Comparison of ENCODE assay signal across 8 cellular contexts in genomic region chr1:38047603-38048146, GRCh38. TPM values are rescaled to one million over a fixed set of nuclear protein-coding genes. Genes with fewer than 3 reads are reported as not detected.
DNase-seq lines count a peak whose midpoint lies in the region; ATAC-seq, FAIRE-seq and TF ChIP-seq lines count a peak whose summit lies in the region.

No MANE protein-coding gene starts in this region.

- peak overlapping the region; percentile 88 for H3K4me2 ChIP-seq in IMR-90 (ENCODE audit: low read depth, low read length)

- no peak overlapping the region for H3K9ac ChIP-seq in IMR-90 (ENCODE audit: low read depth, low read length)

- no peak overlapping the region for H2BK15ac ChIP-seq in IMR-90 (ENCODE audit: low read depth, low read length)

- no peak overlapping the region for H2AK5ac ChIP-seq in IMR-90 (ENCODE audit: low read depth, low read length)

- ATAC-seq in IMR-90 (ENCODE audit: low read depth) = peak; percentile 21
- ATAC-seq in GM18868 (IDR thresholded peaks at IDR 0.05; ENCODE audit: unreplicated experiment) = no peak

- H3K14ac ChIP-seq in IMR-90 (replicated peaks; ENCODE audit: low read depth, low read length) = no peak overlapping the region

- H3K4me1 Mint-ChIP-seq in dendritic cell treated with granulocyte-macrophage colony-stimulating factor and Interleukin-4, amounts not matched to agents 40 ng/mL and 50 ng/mL, for 4 days (ENCODE audit: low read depth) = peaks cover 22% of the 10 kb centered on the region

- H3K4ac ChIP-seq in IMR-90 (ENCODE audit: low read depth, low read length) = no peak overlapping the region

- H3K23ac ChIP-seq in IMR-90 (ENCODE audit: low read depth, low read length) = no peak overlapping the region

- H2AFZ ChIP-seq in IMR-90 (replicated peaks; ENCODE audit: low read length, poor library complexity) = peak overlapping the region; percentile 97

- H3K27me3 ChIP-seq in IMR-90 (ENCODE audit: control insufficient read depth, insufficient read depth, low read length) = peaks cover 69% of the 10 kb centered on the region

- no peaks in the 10 kb centered on the region for H3K9me3 Mint-ChIP-seq in dendritic cell treated with granulocyte-macrophage colony-stimulating factor and Interleukin-4, amounts not matched to agents 40 ng/mL and 50 ng/mL, for 4 days

- POLR2A ChIA-PET in IMR-90 (lab: Charles Lee; ENCODE audit: unreplicated experiment) = no interaction called here

- TF ChIP-seq POLR2A in IMR-90 (IDR thresholded peaks at IDR 0.05; ENCODE audit: low read depth, low read length) (no peak), H54 (IDR thresholded peaks at IDR 0.05; ENCODE audit: low read depth, low read length) (no peak)

- peaks cover 66% of the 10 kb centered on the region for H3K27me3 Mint-ChIP-seq in dendritic cell treated with granulocyte-macrophage colony-stimulating factor and Interleukin-4, amounts not matched to agents 40 ng/mL and 50 ng/mL, for 4 days

- H4K5ac ChIP-seq in IMR-90 (ENCODE audit: low read depth, low read length) = no peak overlapping the region

- H3K27ac Mint-ChIP-seq in dendritic cell treated with granulocyte-macrophage colony-stimulating factor and Interleukin-4, amounts not matched to agents 40 ng/mL and 50 ng/mL, for 4 days = no peak overlapping the region

- H4K20me1 ChIP-seq in IMR-90 (ENCODE audit: insufficient read depth, low read length) = no peaks in the 10 kb centered on the region

- dilution Hi-C loops in IMR-90 (cut with HindIII; ENCODE audit: low sequenced_read_pairs, unreplicated experiment) = no loop called here

- H3K79me1 ChIP-seq in IMR-90 (ENCODE audit: low read depth in 1 of 2, low read length in 2 of 2) = no peaks in the 10 kb centered on the region

- WGBS in IMR-90 (ENCODE audit: extremely low coverage in 2 of 2, insufficient read length in 1 of 2), 2 experiments = 9% methylated on average over 15 of the region's 34 CpGs; no CpG with 5 or more reads in 1 of the 2 experiments

- H3K4me1 ChIP-seq in IMR-90 (ENCODE audit: control insufficient read depth, insufficient read depth, low read length) = no peaks in the 10 kb centered on the region

- no peak overlapping the region for H2BK20ac ChIP-seq in IMR-90 (ENCODE audit: low read depth, low read length)

- H3K4me3 ChIP-seq in AG09309 (ENCODE audit: control insufficient read depth, low read depth, low read length) (peak overlapping the region; percentile 51), IMR-90 (ENCODE audit: insufficient read depth, low read depth, low read length) (peak overlapping the region; percentile 48)

- DNase-seq in AG09309 (ENCODE audit: low read depth) (no peak), IMR-90 (peak; percentile 56), myocyte (ENCODE audit: low read depth) (peak; percentile 58), NOMO-1 (lab: John Stamatoyannopoulos, UW; ENCODE audit: unreplicated experiment in 2 of 2) (no peak), NCI-H446 treated with DMSO at 0.1 percent for 48 hours (lab: John Stamatoyannopoulos, UW) (no peak), H54 (ENCODE audit: insufficient read length, low spot score) (no peak)

- H3K9me3 ChIP-seq in IMR-90 (ENCODE audit: control insufficient read depth, insufficient read depth, low read length) = 0 out of 2 replicates have a peak, but pooled peaks cover 2% of the 10 kb centered on the region

- H2BK5ac ChIP-seq in IMR-90 (ENCODE audit: low read depth, low read length, poor library complexity, severe bottlenecking) = no peak overlapping the region

- no peak overlapping the region for H3K27ac ChIP-seq in IMR-90 (ENCODE audit: insufficient read depth, low read length)

- H2AK9ac ChIP-seq in IMR-90 (replicated peaks; ENCODE audit: low read depth, low read length, poor library complexity) = peak overlapping the region; percentile 79

- H3K9me1 ChIP-seq in IMR-90 (ENCODE audit: insufficient read depth, low read length) = no peaks in the 10 kb centered on the region

- in situ Hi-C loops in IMR-90 (cut with MboI; ENCODE audit: low sequenced_read_pairs) = no loop called here

- no peak for FAIRE-seq in H54 (lab: Jason Lieb, UNC)

- TF ChIP-seq CTCF in AG09309 (IDR thresholded peaks at IDR 0.05; ENCODE audit: control insufficient read depth, insufficient read depth, low read depth, low read length, missing control alignments) = no peak
- no peak for TF ChIP-seq CTCF in IMR-90 (conservative IDR thresholded peaks at IDR 0.05; ENCODE audit: low read depth, low read length)

- H3K36me3 Mint-ChIP-seq in dendritic cell treated with granulocyte-macrophage colony-stimulating factor and Interleukin-4, amounts not matched to agents 40 ng/mL and 50 ng/mL, for 4 days (ENCODE audit: low read depth) = no peaks in the 10 kb centered on the region

- no peaks in the 10 kb centered on the region for H3K36me3 ChIP-seq in IMR-90 (ENCODE audit: control insufficient read depth, insufficient read depth, low read length)

- intact Hi-C loops in IMR-90 (cut with micrococcal nuclease) = no loop called here
- intact Hi-C loops in dendritic cell treated with granulocyte-macrophage colony-stimulating factor and Interleukin-4, amounts not matched to agents 40 ng/mL and 50 ng/mL, for 4 days (cut with micrococcal nuclease) = no loop called here

- no peak overlapping the region for H4K8ac ChIP-seq in IMR-90 (ENCODE audit: low read depth in 2 of 2, low read length in 2 of 2)

- H3K4me3 Mint-ChIP-seq in dendritic cell treated with granulocyte-macrophage colony-stimulating factor and Interleukin-4, amounts not matched to agents 40 ng/mL and 50 ng/mL, for 4 days = peak overlapping the region; percentile 76

- BruUV-seq in IMR-90 (replicated peaks; lab: Mats Ljungman, UMichigan) = no TSS peak

- H3K18ac ChIP-seq in IMR-90 (ENCODE audit: low read depth, low read length) = no peak overlapping the region

- H2BK120ac ChIP-seq in IMR-90 (ENCODE audit: low read depth, low read length) = no peak overlapping the region

- CTCF ChIA-PET in IMR-90 (lab: Yijun Ruan, JAX) = no interaction called here

- TF ChIP-seq RAD21 in IMR-90 (IDR thresholded peaks at IDR 0.05; ENCODE audit: low read length) = no peak

- H3K56ac ChIP-seq in IMR-90 (ENCODE audit: extremely low read depth, insufficient read depth, low read length) = no peak overlapping the region

- no peak overlapping the region; the same call in 1 of the 2 replicates for H4K91ac ChIP-seq in IMR-90 (ENCODE audit: insufficient read depth, low read depth, low read length)

TF ChIP-seq in IMR-90, 13 proteins besides CTCF, POLR2A, EP300 and RAD21:
- TF ChIP-seq BHLHE40 (IDR thresholded peaks at IDR 0.05; ENCODE audit: low read depth, low read length) (no peak), MXI1 (IDR thresholded peaks at IDR 0.05; ENCODE audit: borderline replicate concordance, low read depth, low read length) (peak; percentile 87), RFX5 (IDR thresholded peaks at IDR 0.05; ENCODE audit: low read depth, low read length) (no peak)

RNA-seq across cellular contexts. Expression of gene POU3F1, which starts 1.1 kb away (rescaled TPM):
- total RNA-seq in IMR-90 (2012; rRNA removed) (not detected in 2 replicates), myocyte (0.21 and 0.52 TPM in 2 replicates)
- not detected in 2 replicates for polyA plus RNA-seq in IMR-90 (2012; rRNA removed)
- 0.03 TPM in 1 of 2 replicates, not detected in the other for polyA plus RNA-seq in IMR-90 (2012; cell fraction: cytosol; rRNA removed)
- 0.03 TPM in 1 of 2 replicates, not detected in the other for polyA plus RNA-seq in IMR-90 (2012; cell fraction: nucleus; rRNA removed; ENCODE audit: low replicate concordance)
- 0.35 TPM for polyA plus RNA-seq in myocyte (2012)

RNA-seq across cellular contexts. Expression of gene UTP11, which starts 35.1 kb away (rescaled TPM):
- total RNA-seq in IMR-90 (2012; rRNA removed) (27.8 and 58.3 TPM in 2 replicates), myocyte (95.8 and 137 TPM in 2 replicates)
- polyA plus RNA-seq in IMR-90 (2012; rRNA removed) = 19.3 and 22.0 TPM in 2 replicates
- 7.2 and 12.9 TPM in 2 replicates for polyA plus RNA-seq in IMR-90 (2012; cell fraction: cytosol; rRNA removed)
- 2.1 and 14.6 TPM in 2 replicates for polyA plus RNA-seq in IMR-90 (2012; cell fraction: nucleus; rRNA removed; ENCODE audit: low replicate concordance)
- polyA plus RNA-seq in myocyte (2012) = 25.9 TPM

RNA-seq across cellular contexts. Expression of gene FHL3, which starts 42.4 kb away (rescaled TPM):
- total RNA-seq in IMR-90 (2012; rRNA removed) = 7.2 and 11.5 TPM in 2 replicates
- 26.0 and 27.1 TPM in 2 replicates for polyA plus RNA-seq in IMR-90 (2012; rRNA removed)
- polyA plus RNA-seq in IMR-90 (2012; cell fraction: cytosol; rRNA removed) = 25.2 and 47.0 TPM in 2 replicates
- 24.2 and 52.9 TPM in 2 replicates for polyA plus RNA-seq in IMR-90 (2012; cell fraction: nucleus; rRNA removed; ENCODE audit: low replicate concordance)
- 42.2 and 70.1 TPM in 2 replicates for total RNA-seq in myocyte
- 73.2 TPM for polyA plus RNA-seq in myocyte (2012)

RNA-seq across cellular contexts. Expression of gene SF3A3, which starts 57.9 kb away (rescaled TPM):
- 90.0 and 109 TPM in 2 replicates for total RNA-seq in IMR-90 (2012; rRNA removed)
- 35.7 and 39.9 TPM in 2 replicates for polyA plus RNA-seq in IMR-90 (2012; rRNA removed)
- 7.2 and 42.6 TPM in 2 replicates for polyA plus RNA-seq in IMR-90 (2012; cell fraction: cytosol; rRNA removed)
- polyA plus RNA-seq in IMR-90 (2012; cell fraction: nucleus; rRNA removed; ENCODE audit: low replicate concordance) = 10.4 and 48.2 TPM in 2 replicates
- total RNA-seq in myocyte = 43.2 and 50.2 TPM in 2 replicates
- 40.3 TPM for polyA plus RNA-seq in myocyte (2012)

Comparison
In these comparisons a context has a peak if more than half of its experiments do, and no peak if none do; other contexts are left out.
1. DNase-seq: peak in IMR-90 (single experiment) and myocyte (single experiment); none in AG09309 (single experiment), NOMO-1 (0 of 2), NCI-H446 treated with DMSO at 0.1 percent for 48 hours (single experiment) and H54 (single experiment).